ENCODE assay signal across 31 cellular contexts in the genomic region with DNA sequence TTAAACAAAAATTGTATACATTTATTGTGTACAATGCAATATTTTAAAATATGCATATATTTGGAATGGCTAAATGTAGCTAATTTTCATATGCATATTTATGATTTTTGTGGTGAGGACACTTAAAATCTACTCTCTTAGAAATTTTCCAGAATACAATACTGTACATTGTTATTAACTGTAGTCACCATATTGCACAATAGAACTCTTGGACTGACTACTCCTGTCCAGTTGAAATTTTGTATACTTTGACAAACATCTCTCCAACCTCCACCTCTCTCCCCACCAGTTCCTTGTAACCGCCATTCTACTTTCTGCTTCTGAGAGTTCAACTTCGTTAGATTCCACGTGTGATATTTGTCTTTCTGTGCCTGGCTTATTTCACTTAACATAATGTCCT. TPM values are rescaled to one million over a fixed set of nuclear protein-coding genes. Genes with fewer than 3 reads are reported as not detected.
"Had no signal": no experiment of that assay in that cellular context is flagged by ENCODE, and none has a peak within 500 bp of the region (broad histone marks: within the 10 kb centered on the region; RNA-seq: fewer than 3 reads in every experiment).

No MANE protein-coding gene starts in this region.

- H2AFZ ChIP-seq: parathyroid adenoma had no signal

- H3K27me3 ChIP-seq: body of pancreas, cardiac muscle cell, gastroesophageal sphincter, heart left ventricle, stomach, transverse colon, vagina had no signal

- ATAC-seq: activated T-cell treated with anti-CD3 and anti-CD28 coated beads, Interleukin-2, amount 50 U/mL, for 4 hours; body of pancreas; gastroesophageal sphincter; heart left ventricle; left cardiac atrium; sciatic nerve; stimulated activated memory B cell treated with anti-CD40 and anti-IgM and Interleukin-4, amounts not matched to agents 10 μg/mL and 1 μg/mL and 100 μg/mL, for 72 hours had no signal

- DNase-seq: activated CD4-positive, alpha-beta T cell treated with anti-CD3 and anti-CD28 coated beads, Interleukin-2, amount 50 U/mL, for 4 hours; activated CD8-positive, alpha-beta memory T cell treated with anti-CD3 and anti-CD28 coated beads, Interleukin-2, amount 50 U/mL, for 48 hours; activated naive CD4-positive, alpha-beta T cell treated with Interleukin-2 at 50 U/mL for 16 hours; activated naive CD8-positive, alpha-beta T cell treated with anti-CD3 and anti-CD28 coated beads, Interleukin-2, amount 10 ng/mL, durations not matched to agents 7 days and 5 days; activated T-cell treated with anti-CD3 and anti-CD28 coated beads, Interleukin-2, amount 50 U/mL, for 4 hours; body of pancreas; effector CD4-positive, alpha-beta T cell; heart left ventricle; islet precursor cell; left cardiac atrium; stimulated activated CD4-positive, alpha-beta T cell treated with anti-CD3 and anti-CD28 coated beads, Interleukin-15, amount 100 ng/mL, for 24 hours; stomach; T-helper 1 cell; transverse colon had no signal

- H3K9me3 ChIP-seq: body of pancreas, gastroesophageal sphincter, stomach, transverse colon, vagina had no signal

- FAIRE-seq: TTC549 had no signal

- H3K36me3 ChIP-seq: cardiac muscle cell, gastroesophageal sphincter, heart left ventricle, stomach, transverse colon, vagina had no signal

- H3K79me2 ChIP-seq: parathyroid adenoma had no signal

- H3K27ac ChIP-seq: body of pancreas, cardiac muscle cell, gastroesophageal sphincter, heart left ventricle, parathyroid adenoma, stomach, transverse colon, vagina had no signal

- H3K9ac ChIP-seq: parathyroid adenoma had no signal

- H3K4me1 Mint-ChIP-seq: activated naive CD8-positive, alpha-beta T cell treated with anti-CD3 and anti-CD28 coated beads, Interleukin-2, amount 10 ng/mL, durations not matched to agents 7 days and 5 days; memory B cell; nephron; stimulated activated memory B cell treated with anti-CD40 and anti-IgM and Interleukin-4, amounts not matched to agents 10 μg/mL and 1 μg/mL and 100 μg/mL, for 72 hours had no signal

- H3K27me3 Mint-ChIP-seq: activated naive CD8-positive, alpha-beta T cell treated with anti-CD3 and anti-CD28 coated beads, Interleukin-2, amount 10 ng/mL, durations not matched to agents 7 days and 5 days; stimulated activated memory B cell treated with anti-CD40 and anti-IgM and Interleukin-4, amounts not matched to agents 10 μg/mL and 1 μg/mL and 100 μg/mL, for 72 hours had no signal

- H3K4me1 ChIP-seq: body of pancreas, gastroesophageal sphincter, heart left ventricle, parathyroid adenoma, vagina had no signal

- H3K4me2 ChIP-seq: smooth muscle cell had no signal

- H3K4me3 ChIP-seq: body of pancreas, cardiac muscle cell, gastroesophageal sphincter, heart left ventricle, smooth muscle cell, stomach, transverse colon, vagina had no signal

- H3K36me3 Mint-ChIP-seq: activated naive CD8-positive, alpha-beta T cell treated with anti-CD3 and anti-CD28 coated beads, Interleukin-2, amount 10 ng/mL, durations not matched to agents 7 days and 5 days; stimulated activated memory B cell treated with anti-CD40 and anti-IgM and Interleukin-4, amounts not matched to agents 10 μg/mL and 1 μg/mL and 100 μg/mL, for 72 hours had no signal

- H3K4me3 Mint-ChIP-seq: activated naive CD8-positive, alpha-beta T cell treated with anti-CD3 and anti-CD28 coated beads, Interleukin-2, amount 10 ng/mL, durations not matched to agents 7 days and 5 days; activated T-cell treated with anti-CD3 and anti-CD28 coated beads, Interleukin-2, amount 50 U/mL, for 4 hours; memory B cell; nephron; stimulated activated memory B cell treated with anti-CD40 and anti-IgM and Interleukin-4, amounts not matched to agents 10 μg/mL and 1 μg/mL and 100 μg/mL, for 72 hours had no signal

- H3K27ac Mint-ChIP-seq: activated naive CD8-positive, alpha-beta T cell treated with anti-CD3 and anti-CD28 coated beads, Interleukin-2, amount 10 ng/mL, durations not matched to agents 7 days and 5 days; memory B cell; nephron; stimulated activated memory B cell treated with anti-CD40 and anti-IgM and Interleukin-4, amounts not matched to agents 10 μg/mL and 1 μg/mL and 100 μg/mL, for 72 hours had no signal

RNA-seq across cellular contexts. Expression of a gene that starts 49.2 kb away (rescaled TPM):
- total RNA-seq: activated CD8-positive, alpha-beta memory T cell treated with anti-CD3 and anti-CD28 coated beads for 36 hours; activated naive CD8-positive, alpha-beta T cell treated with anti-CD3 and anti-CD28 coated beads, Interleukin-2, amount 10 ng/mL, durations not matched to agents 7 days and 5 days; activated T-cell treated with anti-CD3 and anti-CD28 coated beads, Interleukin-2, amount 50 U/mL, for 4 hours; body of pancreas; cardiac muscle cell; cerebellum; epithelial cell of proximal tubule; gastroesophageal sphincter; heart left ventricle; left cardiac atrium; liver; mononuclear cell; myocyte; sciatic nerve; smooth muscle cell; stomach; temporal lobe; transverse colon; vagina had no signal
